ENCODE assay signal across 20 cellular contexts in the genomic region with DNA sequence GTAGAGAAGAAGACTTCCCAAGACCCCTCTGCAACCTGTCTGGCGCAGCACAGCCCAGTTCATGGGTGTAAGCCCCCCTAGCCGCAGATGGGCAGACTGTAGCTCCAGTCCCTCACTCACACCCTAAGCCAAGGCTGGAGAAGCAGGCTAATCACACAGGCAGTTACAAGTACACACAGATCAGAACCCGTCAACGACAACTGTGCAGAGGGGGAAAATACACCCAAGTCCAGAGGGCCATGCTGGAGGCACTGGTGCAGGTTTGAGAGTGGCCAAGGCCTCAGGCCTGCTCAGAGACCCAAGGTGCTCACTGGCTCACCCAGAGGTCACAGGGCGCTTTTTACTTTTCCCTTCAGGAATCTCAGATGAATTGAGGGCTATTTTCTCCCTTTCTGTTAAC.
DNase-seq lines count a peak whose midpoint lies in the region; ATAC-seq, FAIRE-seq and TF ChIP-seq lines count a peak whose summit lies in the region.
"Had no signal": no experiment of that assay in that cellular context is flagged by ENCODE, and none has a peak within 500 bp of the region (broad histone marks: within the 10 kb centered on the region; RNA-seq: fewer than 3 reads in every experiment).

No MANE protein-coding gene starts in this region.

- H3K36me3 Mint-ChIP-seq in GM23338 (ENCODE audit: low read depth) (peaks cover 3% of the 10 kb centered on the region; the same call in 1 of the 3 replicates), astrocyte (ENCODE audit: low read depth, unreplicated experiment) (peaks cover 2% of the 10 kb centered on the region)

- H3K27me3 ChIP-seq in GM23338 (ENCODE audit: insufficient read depth) (no peaks in the 10 kb centered on the region), astrocyte (ENCODE audit: insufficient read depth, low read length) (no peaks in the 10 kb centered on the region), small intestine (ENCODE audit: control insufficient read depth in 2 of 2, insufficient read depth in 2 of 2, low read length in 2 of 2) (no peaks in the 10 kb centered on the region), HAP-1 (ENCODE audit: low read depth) (no peaks in the 10 kb centered on the region)
- H3K27me3 ChIP-seq: suprapubic skin had no signal

- WGBS in small intestine, 3 donors = 57 to 79% (median 61%) methylated on average over 5 of the region's 5 CpGs

- TF ChIP-seq CTCF in GM23338 (conservative IDR thresholded peaks at IDR 0.05; ENCODE audit: low read depth in 2 of 2) (no peak), astrocyte (IDR thresholded peaks at IDR 0.05; ENCODE audit: insufficient read depth, low read depth, low read length) (no peak), mucosa of descending colon (IDR thresholded peaks at IDR 0.05) (no peak)

- peak overlapping the region; percentile 50; the same call in 1 of the 2 replicates for H3K27ac ChIP-seq in GM23338 (ENCODE audit: low read depth)
- H3K27ac ChIP-seq in astrocyte (ENCODE audit: low read depth, low read length) = no peak overlapping the region
- peak overlapping the region; percentile 57 to 72 for H3K27ac ChIP-seq in small intestine (ENCODE audit: low read depth in 1 of 2, low read length in 1 of 2)
- H3K27ac ChIP-seq: GM23248, suprapubic skin had no signal

- H3K4me1 Mint-ChIP-seq in GM23338 (peaks cover 68% of the 10 kb centered on the region), astrocyte (ENCODE audit: low read depth, unreplicated experiment) (peaks cover 43% of the 10 kb centered on the region)

- no peak for FAIRE-seq in astrocyte (lab: Jason Lieb, UNC)
- no peak for FAIRE-seq in small intestine (lab: Jason Lieb, UNC)

- ATAC-seq in GM23338 = no peak
- no peak for ATAC-seq in mucosa of descending colon
- ATAC-seq: activated CD8-positive, alpha-beta T cell treated with anti-CD3 and anti-CD28 coated beads, Interleukin-2, amount 10 ng/mL, durations not matched to agents 7 days and 5 days; PC-3 had no signal

- intact Hi-C loops in mucosa of descending colon (cut with DNase I, micrococcal nuclease) = no loop called here

- H3K9me3 Mint-ChIP-seq in GM23338 = no peaks in the 10 kb centered on the region
- H3K9me3 Mint-ChIP-seq in astrocyte (ENCODE audit: unreplicated experiment) = no peaks in the 10 kb centered on the region

- H4K20me1 ChIP-seq in GM23338 (replicated peaks; ENCODE audit: insufficient read depth) (peaks cover 66% of the 10 kb centered on the region), astrocyte (ENCODE audit: insufficient read depth, low read length) (peaks cover 68% of the 10 kb centered on the region)

- no peak overlapping the region; the same call in 1 of the 2 replicates for H3K4me2 ChIP-seq in GM23338
- H3K4me2 ChIP-seq in astrocyte (ENCODE audit: low read length) = no peak overlapping the region

- H3K79me2 ChIP-seq in GM23338 (replicated peaks; ENCODE audit: insufficient read depth) = peaks cover 83% of the 10 kb centered on the region
- peaks cover 84% of the 10 kb centered on the region for H3K79me2 ChIP-seq in astrocyte (ENCODE audit: insufficient read depth, low read length)

- in situ Hi-C loops in HAP-1 (cut with MboI; ENCODE audit: low sequenced_read_pairs) = no loop called here

- no peak overlapping the region for H3K4me3 ChIP-seq in GM23338
- H3K4me3 ChIP-seq in astrocyte (ENCODE audit: insufficient read depth, low read depth, low read length) = no peak overlapping the region
- H3K4me3 ChIP-seq in mucosa of descending colon = no peak overlapping the region
- no peak overlapping the region for H3K4me3 ChIP-seq in small intestine (ENCODE audit: low read depth in 1 of 2, low read length in 2 of 2)
- no peak overlapping the region for H3K4me3 ChIP-seq in HAP-1
- H3K4me3 ChIP-seq: GM23248, suprapubic skin had no signal

- H3K4me3 Mint-ChIP-seq in GM23338 (no peak overlapping the region), astrocyte (ENCODE audit: unreplicated experiment) (peak overlapping the region; percentile 50)
- H3K4me3 Mint-ChIP-seq: activated CD8-positive, alpha-beta T cell treated with anti-CD3 and anti-CD28 coated beads, Interleukin-2, amount 10 ng/mL, durations not matched to agents 7 days and 5 days; B cell had no signal

- H3F3A ChIP-seq in GM23338 (replicated peaks; ENCODE audit: low read depth) = peaks cover 48% of the 10 kb centered on the region

- H3K4me1 ChIP-seq in GM23338 (ENCODE audit: insufficient read depth) (peaks cover 67% of the 10 kb centered on the region), astrocyte (ENCODE audit: insufficient read depth, low read length) (peaks cover 60% of the 10 kb centered on the region), mucosa of descending colon (ENCODE audit: low read depth) (peaks cover 81% of the 10 kb centered on the region), small intestine (ENCODE audit: control insufficient read depth in 2 of 2, insufficient read depth in 1 of 2, low read depth in 1 of 2, low read length in 1 of 2) (peaks cover 13 to 33% of the 10 kb centered on the region in 2 donors), HAP-1 (peaks cover 21% of the 10 kb centered on the region)

- H2AFZ ChIP-seq in GM23338 (no peak overlapping the region), astrocyte (ENCODE audit: low read depth, low read length) (no peak overlapping the region)
- H2AFZ ChIP-seq: GM23248 had no signal

- H3K27me3 Mint-ChIP-seq in GM23338 (ENCODE audit: insufficient read depth, low read depth, poor library complexity) = peaks cover 12% of the 10 kb centered on the region
- H3K27me3 Mint-ChIP-seq in astrocyte (ENCODE audit: low read depth, unreplicated experiment) = no peaks in the 10 kb centered on the region
- H3K27me3 Mint-ChIP-seq: B cell had no signal

- no peak overlapping the region for H3K9ac ChIP-seq in astrocyte (ENCODE audit: low read length)
- H3K9ac ChIP-seq: GM23248 had no signal

- no peaks in the 10 kb centered on the region; the same call in 1 of the 2 replicates for H3K36me3 ChIP-seq in GM23338 (ENCODE audit: insufficient read depth)
- no peaks in the 10 kb centered on the region for H3K36me3 ChIP-seq in astrocyte (ENCODE audit: insufficient read depth, low read length)
- H3K36me3 ChIP-seq in mucosa of descending colon (ENCODE audit: low read depth) = no peaks in the 10 kb centered on the region
- H3K36me3 ChIP-seq in small intestine (ENCODE audit: control insufficient read depth in 2 of 2, insufficient read depth in 2 of 2, low read length in 2 of 2) = no peaks in the 10 kb centered on the region
- H3K36me3 ChIP-seq in HAP-1 (replicated peaks) = no peaks in the 10 kb centered on the region; the same call in 1 of the 2 replicates
- H3K36me3 ChIP-seq: suprapubic skin had no signal

- DNase-seq in GM23338 (ENCODE audit: low spot score) = no peak
- no peak for DNase-seq in astrocyte (ENCODE audit: low read depth)
- DNase-seq in mucosa of descending colon = peak in 2 of 3 donors; percentile 20 to 37
- DNase-seq in small intestine = peak; percentile 32
- DNase-seq in NOMO-1 (lab: John Stamatoyannopoulos, UW; ENCODE audit: unreplicated experiment in 2 of 2) = no peak
- DNase-seq in superior temporal gyrus (ENCODE audit: extremely low spot score) = no peak
- no peak for DNase-seq in HAP-1 (ENCODE audit: low spot score in 2 of 2)
- no peak for DNase-seq in SK-N-DZ (ENCODE audit: low spot score)
- DNase-seq: activated CD8-positive, alpha-beta T cell treated with anti-CD3 and anti-CD28 coated beads, Interleukin-2, amount 10 ng/mL, durations not matched to agents 7 days and 5 days; activated effector memory CD4-positive, alpha-beta T cell treated with Interleukin-2 at 50 U/mL for 16 hours; anterior cingulate cortex; dermis blood vessel endothelial cell; DMS79; GM23248; MM.1S; NCI-H2029; NCI-H510A; PC-3 had no signal

- H3K9me2 ChIP-seq in GM23338 (ENCODE audit: insufficient read depth) = no peaks in the 10 kb centered on the region

- no peak overlapping the region for H3K27ac Mint-ChIP-seq in GM23338
- peak overlapping the region; percentile 62 for H3K27ac Mint-ChIP-seq in astrocyte (ENCODE audit: unreplicated experiment)
- H3K27ac Mint-ChIP-seq: activated CD8-positive, alpha-beta T cell treated with anti-CD3 and anti-CD28 coated beads, Interleukin-2, amount 10 ng/mL, durations not matched to agents 7 days and 5 days; B cell had no signal

- H3K9me3 ChIP-seq in astrocyte (ENCODE audit: insufficient read depth, low read depth, low read length) = no peaks in the 10 kb centered on the region
- H3K9me3 ChIP-seq in mucosa of descending colon = no peaks in the 10 kb centered on the region
- H3K9me3 ChIP-seq in small intestine (ENCODE audit: control insufficient read depth, low read depth) = no peaks in the 10 kb centered on the region
- H3K9me3 ChIP-seq in HAP-1 = no peaks in the 10 kb centered on the region
- H3K9me3 ChIP-seq: suprapubic skin had no signal

Comparison
In these comparisons a context has a peak if more than half of its experiments do, and no peak if none do; other contexts are left out.
1. DNase-seq: peak in mucosa of descending colon (2 of 3) and small intestine (single experiment); none in GM23338 (single experiment), astrocyte (single experiment), NOMO-1 (0 of 2), superior temporal gyrus (single experiment), HAP-1 (0 of 2) and SK-N-DZ (single experiment).